ENCODE assay signal across 8 cellular contexts in the genomic region with DNA sequence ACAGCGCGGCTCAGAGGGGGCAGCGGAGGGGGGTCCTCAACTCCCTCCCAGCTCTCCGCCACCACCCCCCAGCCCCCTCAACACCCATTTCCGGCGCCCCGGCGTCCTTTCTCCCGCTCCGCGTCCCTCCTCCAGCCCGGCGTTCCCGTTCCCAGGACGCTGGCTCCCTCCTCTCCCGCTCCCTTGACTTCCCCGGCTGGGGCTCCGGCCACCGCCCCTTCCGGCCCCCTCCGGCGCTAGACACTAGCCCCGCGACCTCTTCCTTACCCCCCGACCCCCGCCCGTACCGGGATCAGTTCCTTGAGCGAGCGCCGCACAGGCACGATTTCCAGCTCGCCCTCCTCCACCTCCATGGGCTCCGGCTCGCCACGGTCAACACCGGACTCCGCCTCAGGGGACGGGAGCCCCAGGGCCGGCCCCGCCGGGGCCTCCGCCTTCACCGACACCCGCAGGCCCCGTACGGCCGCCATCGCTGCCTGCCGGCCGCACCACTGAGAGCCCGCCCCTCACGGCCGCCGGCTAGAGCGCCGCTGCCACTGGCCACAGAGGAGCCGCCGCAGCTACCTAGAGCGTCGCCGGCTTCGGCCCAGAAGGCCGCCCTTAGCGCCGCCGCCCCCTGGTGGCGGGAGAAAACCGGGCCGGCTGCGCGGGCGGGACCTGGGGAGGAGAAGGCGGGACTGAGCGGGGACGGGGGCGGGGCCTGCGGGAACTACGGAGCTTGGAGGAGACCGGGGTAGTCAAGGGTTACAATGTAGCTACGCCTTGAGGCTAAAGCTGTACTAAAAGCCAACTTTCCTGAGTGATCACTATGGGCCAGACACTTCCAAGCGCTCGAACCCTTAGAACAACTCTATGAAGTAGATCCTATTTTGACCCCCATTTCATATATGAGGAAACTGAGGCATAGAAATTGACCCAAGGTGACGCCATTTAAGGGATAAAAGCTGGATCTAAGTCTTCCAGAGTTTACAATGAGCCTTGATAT. TPM values are rescaled to one million over a fixed set of nuclear protein-coding genes. Genes with fewer than 3 reads are reported as not detected.
DNase-seq lines count a peak whose midpoint lies in the region; ATAC-seq, FAIRE-seq and TF ChIP-seq lines count a peak whose summit lies in the region.

A gene with protein sequence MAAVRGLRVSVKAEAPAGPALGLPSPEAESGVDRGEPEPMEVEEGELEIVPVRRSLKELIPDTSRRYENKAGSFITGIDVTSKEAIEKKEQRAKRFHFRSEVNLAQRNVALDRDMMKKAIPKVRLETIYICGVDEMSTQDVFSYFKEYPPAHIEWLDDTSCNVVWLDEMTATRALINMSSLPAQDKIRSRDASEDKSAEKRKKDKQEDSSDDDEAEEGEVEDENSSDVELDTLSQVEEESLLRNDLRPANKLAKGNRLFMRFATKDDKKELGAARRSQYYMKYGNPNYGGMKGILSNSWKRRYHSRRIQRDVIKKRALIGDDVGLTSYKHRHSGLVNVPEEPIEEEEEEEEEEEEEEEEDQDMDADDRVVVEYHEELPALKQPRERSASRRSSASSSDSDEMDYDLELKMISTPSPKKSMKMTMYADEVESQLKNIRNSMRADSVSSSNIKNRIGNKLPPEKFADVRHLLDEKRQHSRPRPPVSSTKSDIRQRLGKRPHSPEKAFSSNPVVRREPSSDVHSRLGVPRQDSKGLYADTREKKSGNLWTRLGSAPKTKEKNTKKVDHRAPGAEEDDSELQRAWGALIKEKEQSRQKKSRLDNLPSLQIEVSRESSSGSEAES (minus strand): TSS at position 493 of the 985 bp plus-strand sequence. CDS start 23 bp downstream, at position 470.

- H3K4me3 ChIP-seq in colonic mucosa = peak within 1 kb of the TSS; percentile 93

- ATAC-seq in HG03442 (IDR thresholded peaks at IDR 0.05; ENCODE audit: unreplicated experiment) (peak; percentile 92), left colon (peak; percentile 92)

- FAIRE-seq in GM19239 (lab: Jason Lieb, UNC) = peak; percentile 98

- H3K36me3 ChIP-seq in colonic mucosa = no peaks in the 10 kb centered on the region

- no peaks in the 10 kb centered on the region for H3K9me3 ChIP-seq in colonic mucosa

- intact Hi-C loops in colonic mucosa (cut with DNase I) = no loop called here
- intact Hi-C loops in left colon (cut with DNase I, micrococcal nuclease) = no loop called here

- DNase-seq in C1 segment of cervical spinal cord (lab: John Stamatoyannopoulos, UW) (peak in 13 of 14 donors; percentile 40 to 93 (median 79)), GM19239 (ENCODE audit: insufficient read length, low spot score) (peak; percentile 98), NCI-H524 treated with DMSO at 0.1 percent for 48 hours (lab: John Stamatoyannopoulos, UW) (peak; percentile 32), colonic mucosa (peak; percentile 90), left colon (peak; percentile 88 to 90)
- DNase-seq in activated CD4-positive, alpha-beta T cell treated with anti-CD3 and anti-CD28 coated beads for 48 hours = peak; percentile 93
- DNase-seq in stimulated activated CD4-positive, alpha-beta T cell treated with anti-CD3 and anti-CD28 coated beads, Interleukin-1b, Interleukin-23, amount 100 ng/mL, for 48 hours = peak; percentile 92

- peak within 1 kb of the TSS; percentile 90 to 94 for H3K9ac ChIP-seq in colonic mucosa (ENCODE audit: low read depth in 2 of 2, low read length in 2 of 2)

- H3K27me3 ChIP-seq in colonic mucosa = no peaks in the 10 kb centered on the region

- peak; percentile 87 for TF ChIP-seq CTCF in colonic mucosa (IDR thresholded peaks at IDR 0.05)

- H3K27ac ChIP-seq in colonic mucosa = peak within 1 kb of the TSS; percentile 45

- no peaks in the 10 kb centered on the region for H3K4me1 ChIP-seq in colonic mucosa

RNA-seq across cellular contexts. Expression of the gene that starts here (rescaled TPM):
- 10 to 100 TPM; 31.3 to 41.2 TPM for total RNA-seq in colonic mucosa
- total RNA-seq in left colon = 10 to 100 TPM; 35.9 to 42.5 TPM

Comparison
In these comparisons a context has a peak if more than half of its experiments do, and no peak if none do; other contexts are left out.
1. Peak in every context shown above with its lines: DNase-seq, ATAC-seq, H3K4me3 ChIP-seq and H3K27ac ChIP-seq.
2. DNase-seq: peak in every context shown above with its lines; median percentile 98 in GM19239; 93 in activated CD4-positive, alpha-beta T cell treated with anti-CD3 and anti-CD28 coated beads for 48 hours; 92 in stimulated activated CD4-positive, alpha-beta T cell treated with anti-CD3 and anti-CD28 coated beads, Interleukin-1b, Interleukin-23, amount 100 ng/mL, for 48 hours; 90 in colonic mucosa; 89 in left colon; 79 in C1 segment of cervical spinal cord; 32 in NCI-H524 treated with DMSO at 0.1 percent for 48 hours.